In genomic region chr1:175853681-175854080, GRCh38 we compare ENCODE assay signal across 8 cellular contexts.
"Had no signal": no experiment of that assay in that cellular context is flagged by ENCODE, and none has a peak within 500 bp of the region (broad histone marks: within the 10 kb centered on the region; RNA-seq: fewer than 3 reads in every experiment).

No MANE protein-coding gene starts in this region.

- H3K4me3 ChIP-seq: GM23248, HAP-1, K562 had no signal

- DNase-seq: GM23248, H7, IMR-90, KG1 had no signal

- H3K36me3 ChIP-seq: HAP-1 had no signal

- H3K27ac ChIP-seq: GM23248, HL-60 had no signal

- H2AFZ ChIP-seq: GM23248 had no signal

- H3K9me3 ChIP-seq: HAP-1 had no signal

- H3K4me1 ChIP-seq: HAP-1 had no signal

- ATAC-seq: HCT116, K562 had no signal
